Comparison of ENCODE assay signal across 8 cellular contexts in the genomic region with DNA sequence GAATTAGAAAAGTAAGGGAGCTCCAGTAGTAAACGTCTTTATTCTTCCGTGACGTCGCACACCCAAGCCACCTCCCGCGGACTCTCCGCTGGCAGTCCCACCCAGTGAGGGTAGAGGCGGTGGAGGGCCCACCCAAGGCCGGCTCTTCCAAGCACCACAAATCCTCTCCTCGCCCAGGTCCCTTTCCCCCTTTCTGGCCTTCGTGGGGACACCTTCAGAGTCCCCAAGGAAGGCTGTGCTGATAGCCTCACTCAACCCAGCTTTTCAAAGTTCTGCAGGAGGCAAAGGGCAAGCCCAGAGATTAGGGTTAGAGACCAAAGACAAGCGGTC. TPM values are rescaled to one million over a fixed set of nuclear protein-coding genes. Genes with fewer than 3 reads are reported as not detected.
DNase-seq lines count a peak whose midpoint lies in the region; ATAC-seq and TF ChIP-seq lines count a peak whose summit lies in the region.

No MANE protein-coding gene starts in this region.

- peak overlapping the region; percentile 87 for H3K27ac ChIP-seq in caudate nucleus (ENCODE audit: low read depth, low read length)

- H3K27me3 Mint-ChIP-seq in activated T-cell treated with anti-CD3 and anti-CD28 coated beads, Interleukin-2, amount 50 U/mL, for 72 hours (ENCODE audit: low read depth): no peaks in the 10 kb centered on the region
- no peaks in the 10 kb centered on the region for H3K27me3 Mint-ChIP-seq in mesothelial cell of epicardium (ENCODE audit: low read depth)

- peaks cover 42% of the 10 kb centered on the region for H3K4me1 Mint-ChIP-seq in activated T-cell treated with anti-CD3 and anti-CD28 coated beads, Interleukin-2, amount 50 U/mL, for 72 hours (ENCODE audit: low read depth)
- peaks cover 24% of the 10 kb centered on the region for H3K4me1 Mint-ChIP-seq in mesothelial cell of epicardium

- peak overlapping the region; percentile 93 for H3K4me3 Mint-ChIP-seq in activated T-cell treated with anti-CD3 and anti-CD28 coated beads, Interleukin-2, amount 50 U/mL, for 72 hours
- peak overlapping the region; percentile 86 for H3K4me3 Mint-ChIP-seq in mesothelial cell of epicardium

- DNase-seq in activated T-cell treated with anti-CD3 and anti-CD28 coated beads, Interleukin-2, amount 50 U/mL, for 72 hours: no peak
- no peak for DNase-seq in activated T-cell treated with anti-CD3 and anti-CD28 coated beads, Interleukin-2, amount 50 U/mL, for 48 hours
- no peak for DNase-seq in caudate nucleus (lab: John Stamatoyannopoulos, UW)
- DNase-seq in mesothelial cell of epicardium (ENCODE audit: low spot score in 2 of 2, unreplicated experiment in 2 of 2): no peak
- no peak for DNase-seq in SIG-M5 (lab: John Stamatoyannopoulos, UW)
- DNase-seq in NCI-H510A (lab: John Stamatoyannopoulos, UW): no peak
- DNase-seq in 8988T: no peak

- ATAC-seq in activated T-cell treated with anti-CD3 and anti-CD28 coated beads, Interleukin-2, amount 50 U/mL, for 72 hours (replicated peaks in 1 of 2): peak; percentile 43 to 47
- peak; percentile 26 for ATAC-seq in HG03571 (IDR thresholded peaks at IDR 0.05; ENCODE audit: unreplicated experiment)

- peaks cover 14 to 16% of the 10 kb centered on the region in 2 donors for H3K36me3 Mint-ChIP-seq in activated T-cell treated with anti-CD3 and anti-CD28 coated beads, Interleukin-2, amount 50 U/mL, for 72 hours (ENCODE audit: insufficient read depth in 2 of 2)
- peaks cover 27% of the 10 kb centered on the region for H3K36me3 Mint-ChIP-seq in mesothelial cell of epicardium

- no peak for TF ChIP-seq CTCF in mesothelial cell of epicardium (IDR thresholded peaks at IDR 0.05; ENCODE audit: unreplicated experiment)

- H3K9me3 Mint-ChIP-seq in activated T-cell treated with anti-CD3 and anti-CD28 coated beads, Interleukin-2, amount 50 U/mL, for 72 hours: no peaks in the 10 kb centered on the region
- no peaks in the 10 kb centered on the region for H3K9me3 Mint-ChIP-seq in mesothelial cell of epicardium

- H3K27ac Mint-ChIP-seq in activated T-cell treated with anti-CD3 and anti-CD28 coated beads, Interleukin-2, amount 50 U/mL, for 72 hours: peak overlapping the region; percentile 92
- H3K27ac Mint-ChIP-seq in mesothelial cell of epicardium: peak overlapping the region; percentile 97

RNA-seq across cellular contexts. Expression of gene GPN2, which starts 0.3 kb away (rescaled TPM):
- total RNA-seq in activated T-cell treated with anti-CD3 and anti-CD28 coated beads, Interleukin-2, amount 50 U/mL, for 72 hours: 10 to 100 TPM; 54.8 to 55.5 TPM
- total RNA-seq in mesothelial cell of epicardium: 31.1 to 33.4 TPM (median 32.3 TPM) in 3 replicates

RNA-seq across cellular contexts. Expression of gene GPATCH3, which starts 9.8 kb away (rescaled TPM):
- total RNA-seq in activated T-cell treated with anti-CD3 and anti-CD28 coated beads, Interleukin-2, amount 50 U/mL, for 72 hours: 10 to 100 TPM; 10.9 to 11.9 TPM
- 19.5 to 23.5 TPM (median 19.8 TPM) in 3 replicates for total RNA-seq in mesothelial cell of epicardium

RNA-seq across cellular contexts. Expression of gene NR0B2, which starts 23.3 kb away (rescaled TPM):
- total RNA-seq in activated T-cell treated with anti-CD3 and anti-CD28 coated beads, Interleukin-2, amount 50 U/mL, for 72 hours: not detected
- not detected in 3 replicates for total RNA-seq in mesothelial cell of epicardium

RNA-seq across cellular contexts. Expression of gene SFN, which starts 27.5 kb away (rescaled TPM):
- 1 to 10 TPM in 1 of 2 donors, under 1 TPM in 1; 0.86 to 2.2 TPM for total RNA-seq in activated T-cell treated with anti-CD3 and anti-CD28 coated beads, Interleukin-2, amount 50 U/mL, for 72 hours
- 2.7 to 4.4 TPM (median 3.8 TPM) in 3 replicates for total RNA-seq in mesothelial cell of epicardium

RNA-seq across cellular contexts. Expression of gene NUDC, which starts 31.1 kb away (rescaled TPM):
- total RNA-seq in activated T-cell treated with anti-CD3 and anti-CD28 coated beads, Interleukin-2, amount 50 U/mL, for 72 hours: 10 to 100 TPM; 61.6 to 78.5 TPM
- 50.8 to 55.3 TPM (median 54.4 TPM) in 3 replicates for total RNA-seq in mesothelial cell of epicardium
